In genomic region chr2:37671013-37671815, GRCh38 we compare ENCODE assay signal across 1 cellular context.
A peak's percentile ranks its signal among the peaks of the same experiment; 100 is the strongest.
TF ChIP-seq lines count a peak whose summit lies in the region.

A gene with protein sequence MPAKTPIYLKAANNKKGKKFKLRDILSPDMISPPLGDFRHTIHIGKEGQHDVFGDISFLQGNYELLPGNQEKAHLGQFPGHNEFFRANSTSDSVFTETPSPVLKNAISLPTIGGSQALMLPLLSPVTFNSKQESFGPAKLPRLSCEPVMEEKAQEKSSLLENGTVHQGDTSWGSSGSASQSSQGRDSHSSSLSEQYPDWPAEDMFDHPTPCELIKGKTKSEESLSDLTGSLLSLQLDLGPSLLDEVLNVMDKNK (minus strand): TSS chr2:37671642. CDS start chr2:37646587, 25,055 bp downstream.

TF ChIP-seq in K562, 482 proteins besides CTCF, POLR2A, EP300 and RAD21 (continued from another document and continues in another):
- TF ChIP-seq DEAF1 (CRISPR knock-in tag; IDR thresholded peaks at IDR 0.05), result no peak
- TF ChIP-seq CCNT2 (IDR thresholded peaks at IDR 0.05; ENCODE audit: borderline replicate concordance, extremely low read depth, insufficient read length, low read depth, low read length), result peak; percentile 30
- TF ChIP-seq RNF2 (IDR thresholded peaks at IDR 0.05), result 0 out of 2 replicates have a peak, but pooled peaks have one; percentile 21
- TF ChIP-seq KDM5B (IDR thresholded peaks at IDR 0.05; ENCODE audit: insufficient replicate concordance, low read depth, low read length), result peak; percentile 38
- no peak for TF ChIP-seq SMARCB1 (IDR thresholded peaks at IDR 0.05; ENCODE audit: insufficient read length, low read depth)
- peak; percentile 59 for TF ChIP-seq RBBP5 (IDR thresholded peaks at IDR 0.05; ENCODE audit: borderline replicate concordance, insufficient read depth, low read length, poor library complexity, severe bottlenecking)
- TF ChIP-seq NR3C1 (CRISPR knock-in tag; IDR thresholded peaks at IDR 0.05), result no peak
- no peak for TF ChIP-seq NCOR1 (IDR thresholded peaks at IDR 0.05)
- TF ChIP-seq SETDB1 (IDR thresholded peaks at IDR 0.05; ENCODE audit: low read length), result no peak
- TF ChIP-seq NRF1 (conservative IDR thresholded peaks at IDR 0.05 in 1 of 2, IDR thresholded peaks at IDR 0.05 in 1 of 2), result peak; percentile 72 to 75
- TF ChIP-seq ZBTB11 (CRISPR knock-in tag; IDR thresholded peaks at IDR 0.05), result no peak
- TF ChIP-seq HMGN3 (IDR thresholded peaks at IDR 0.05; ENCODE audit: borderline replicate concordance, extremely low read depth, insufficient read length, low read depth, low read length), result peak; percentile 30
- no peak for TF ChIP-seq ZBTB9 (CRISPR knock-in tag; IDR thresholded peaks at IDR 0.05)
- TF ChIP-seq MED1 (CRISPR knock-in tag; IDR thresholded peaks at IDR 0.05; ENCODE audit: borderline replicate concordance), result no peak
- peak; percentile 37; the same call in 1 of the 2 replicates for TF ChIP-seq CXXC5 (CRISPR knock-in tag; IDR thresholded peaks at IDR 0.05)
- TF ChIP-seq FOSL1 (tag; conservative IDR thresholded peaks at IDR 0.05), result no peak
- peak; percentile 54 for TF ChIP-seq FIP1L1 (IDR thresholded peaks at IDR 0.05; ENCODE audit: low read depth, low read length, poor library complexity, severe bottlenecking)
- TF ChIP-seq CHD1 (IDR thresholded peaks at IDR 0.05; ENCODE audit: low read length), result no peak
- no peak for TF ChIP-seq FOXP1 (CRISPR knock-in tag; IDR thresholded peaks at IDR 0.05)
- TF ChIP-seq, protein P1, sequence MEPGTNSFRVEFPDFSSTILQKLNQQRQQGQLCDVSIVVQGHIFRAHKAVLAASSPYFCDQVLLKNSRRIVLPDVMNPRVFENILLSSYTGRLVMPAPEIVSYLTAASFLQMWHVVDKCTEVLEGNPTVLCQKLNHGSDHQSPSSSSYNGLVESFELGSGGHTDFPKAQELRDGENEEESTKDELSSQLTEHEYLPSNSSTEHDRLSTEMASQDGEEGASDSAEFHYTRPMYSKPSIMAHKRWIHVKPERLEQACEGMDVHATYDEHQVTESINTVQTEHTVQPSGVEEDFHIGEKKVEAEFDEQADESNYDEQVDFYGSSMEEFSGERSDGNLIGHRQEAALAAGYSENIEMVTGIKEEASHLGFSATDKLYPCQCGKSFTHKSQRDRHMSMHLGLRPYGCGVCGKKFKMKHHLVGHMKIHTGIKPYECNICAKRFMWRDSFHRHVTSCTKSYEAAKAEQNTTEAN (CRISPR knock-in tag; IDR thresholded peaks at IDR 0.05), result no peak
- TF ChIP-seq BRF1 (IDR thresholded peaks at IDR 0.05; ENCODE audit: borderline replicate concordance, extremely low read depth, insufficient read length), result no peak
- no peak for TF ChIP-seq ZBTB5 (IDR thresholded peaks at IDR 0.05)
- no peak for TF ChIP-seq MAX (CRISPR knock-in tag; IDR thresholded peaks at IDR 0.05)
- 0 out of 2 replicates have a peak, but pooled peaks have one; percentile 61 for TF ChIP-seq E2F1 (CRISPR knock-in tag; IDR thresholded peaks at IDR 0.05)
- TF ChIP-seq RBFOX2 (IDR thresholded peaks at IDR 0.05; ENCODE audit: low read depth, low read length), result peak; percentile 68
- no peak for TF ChIP-seq THRAP3 (IDR thresholded peaks at IDR 0.05; ENCODE audit: borderline replicate concordance)
- TF ChIP-seq ZZZ3 (IDR thresholded peaks at IDR 0.05), result no peak
- no peak for TF ChIP-seq CUX1 (CRISPR knock-in tag; IDR thresholded peaks at IDR 0.05)
- no peak for TF ChIP-seq RBM34 (IDR thresholded peaks at IDR 0.05; ENCODE audit: borderline replicate concordance, insufficient read depth, low read length)
- TF ChIP-seq ZNF324 (CRISPR knock-in tag; IDR thresholded peaks at IDR 0.05), result 0 out of 2 replicates have a peak, but pooled peaks have one; percentile 16
- TF ChIP-seq PRPF4 (IDR thresholded peaks at IDR 0.05; ENCODE audit: insufficient read depth, low read depth, low read length, poor library complexity, severe bottlenecking), result no peak
- TF ChIP-seq, protein P2, sequence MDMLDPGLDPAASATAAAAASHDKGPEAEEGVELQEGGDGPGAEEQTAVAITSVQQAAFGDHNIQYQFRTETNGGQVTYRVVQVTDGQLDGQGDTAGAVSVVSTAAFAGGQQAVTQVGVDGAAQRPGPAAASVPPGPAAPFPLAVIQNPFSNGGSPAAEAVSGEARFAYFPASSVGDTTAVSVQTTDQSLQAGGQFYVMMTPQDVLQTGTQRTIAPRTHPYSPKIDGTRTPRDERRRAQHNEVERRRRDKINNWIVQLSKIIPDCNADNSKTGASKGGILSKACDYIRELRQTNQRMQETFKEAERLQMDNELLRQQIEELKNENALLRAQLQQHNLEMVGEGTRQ (CRISPR knock-in tag; IDR thresholded peaks at IDR 0.05), result no peak
- peak; percentile 19 for TF ChIP-seq SAP30 (IDR thresholded peaks at IDR 0.05; ENCODE audit: borderline replicate concordance, insufficient read depth, low read depth, low read length, poor library complexity, severe bottlenecking)
- TF ChIP-seq ZNF717 (CRISPR knock-in tag; IDR thresholded peaks at IDR 0.05), result no peak
- TF ChIP-seq MAZ (CRISPR knock-in tag; conservative IDR thresholded peaks at IDR 0.05 in 1 of 2, IDR thresholded peaks at IDR 0.05 in 1 of 2), result peak in 1 of 2 experiments; percentile 60; a peak in 1 of 4 replicates
- no peak for TF ChIP-seq PHB (CRISPR knock-in tag; IDR thresholded peaks at IDR 0.05)
- TF ChIP-seq KAT2B (IDR thresholded peaks at IDR 0.05; ENCODE audit: low read depth, low read length), result no peak
- peak in 1 of 2 experiments; percentile 78; a peak in 2 of 4 replicates for TF ChIP-seq NONO (IDR thresholded peaks at IDR 0.05; ENCODE audit: low read depth in 2 of 2, low read length in 1 of 2)
- TF ChIP-seq PHF8 (IDR thresholded peaks at IDR 0.05; ENCODE audit: borderline replicate concordance, low read length), result peak; percentile 64; the same call in 1 of the 2 replicates
- TF ChIP-seq E2F6 (IDR thresholded peaks at IDR 0.05; ENCODE audit: borderline replicate concordance in 1 of 2, extremely low read depth in 1 of 2, insufficient read depth in 1 of 2, insufficient read length in 1 of 2, low read depth in 1 of 2, low read length in 1 of 2, poor library complexity in 1 of 2, severe bottlenecking in 1 of 2), result peak in 1 of 2 experiments; percentile 46
- TF ChIP-seq RB1 (IDR thresholded peaks at IDR 0.05; ENCODE audit: low read depth), result peak; percentile 67
- no peak for TF ChIP-seq HDAC3 (IDR thresholded peaks at IDR 0.05; ENCODE audit: borderline replicate concordance, partially characterized antibody)
- TF ChIP-seq IFI16 (CRISPR knock-in tag; IDR thresholded peaks at IDR 0.05), result no peak
- no peak for TF ChIP-seq KAT7 (CRISPR knock-in tag; IDR thresholded peaks at IDR 0.05; ENCODE audit: borderline replicate concordance)
